Comparison of ENCODE assay signal across 17 cellular contexts in genomic region chrX:122622800-122623199, GRCh38.
DNase-seq lines count a peak whose midpoint lies in the region; ATAC-seq, FAIRE-seq and TF ChIP-seq lines count a peak whose summit lies in the region.
"Had no signal": no experiment of that assay in that cellular context is flagged by ENCODE, and none has a peak within 500 bp of the region (broad histone marks: within the 10 kb centered on the region; RNA-seq: fewer than 3 reads in every experiment).

No MANE protein-coding gene starts in this region.

- H3K27ac Mint-ChIP-seq in astrocyte (ENCODE audit: unreplicated experiment) = no peak overlapping the region
- no peak overlapping the region for H3K27ac Mint-ChIP-seq in osteocyte (ENCODE audit: unreplicated experiment)
- H3K27ac Mint-ChIP-seq: GM23338 had no signal

- H3K4me1 Mint-ChIP-seq in astrocyte (ENCODE audit: low read depth, unreplicated experiment) = peaks cover 15% of the 10 kb centered on the region
- H3K4me1 Mint-ChIP-seq in osteocyte (ENCODE audit: unreplicated experiment) = no peaks in the 10 kb centered on the region

- peak; percentile 74 for ATAC-seq in mucosa of descending colon
- ATAC-seq: GM23338 had no signal

- H3K4me1 ChIP-seq in astrocyte (ENCODE audit: insufficient read depth, low read length) (peaks cover 12% of the 10 kb centered on the region), mucosa of descending colon (ENCODE audit: low read depth) (no peaks in the 10 kb centered on the region)
- H3K4me1 ChIP-seq: SJSA1 had no signal

- peak; percentile 41 for FAIRE-seq in astrocyte (lab: Jason Lieb, UNC)
- FAIRE-seq: GM12892, HTR-8/SVneo had no signal

- H3K4me3 ChIP-seq in astrocyte (ENCODE audit: insufficient read depth, low read depth, low read length) (no peak overlapping the region), mucosa of descending colon (no peak overlapping the region)
- H3K4me3 ChIP-seq: GM23338, PC-9, SJSA1 had no signal

- intact Hi-C loops in mucosa of descending colon (cut with DNase I, micrococcal nuclease) = no loop called here

- no peaks in the 10 kb centered on the region for H4K20me1 ChIP-seq in astrocyte (ENCODE audit: insufficient read depth, low read length)

- no peaks in the 10 kb centered on the region for H3K79me2 ChIP-seq in astrocyte (ENCODE audit: insufficient read depth, low read length)

- no peaks in the 10 kb centered on the region for H3K27me3 ChIP-seq in astrocyte (ENCODE audit: insufficient read depth, low read length)
- H3K27me3 ChIP-seq: SJSA1 had no signal

- no peak overlapping the region for H3K27ac ChIP-seq in astrocyte (ENCODE audit: low read depth, low read length)
- H3K27ac ChIP-seq: C4-2B, HL-60, PC-9, SJSA1 had no signal

- no peaks in the 10 kb centered on the region for H3K9me3 ChIP-seq in astrocyte (ENCODE audit: insufficient read depth, low read depth, low read length)
- no peaks in the 10 kb centered on the region for H3K9me3 ChIP-seq in mucosa of descending colon
- H3K9me3 ChIP-seq: SJSA1 had no signal

- H3K36me3 Mint-ChIP-seq in astrocyte (ENCODE audit: low read depth, unreplicated experiment) (no peaks in the 10 kb centered on the region), osteocyte (ENCODE audit: unreplicated experiment) (no peaks in the 10 kb centered on the region)

- H3K9ac ChIP-seq in astrocyte (ENCODE audit: low read length) = no peak overlapping the region

- H3K4me2 ChIP-seq in astrocyte (ENCODE audit: low read length) = no peak overlapping the region
- H3K4me2 ChIP-seq: GM23338, PC-9 had no signal

- H3K9me3 Mint-ChIP-seq in astrocyte (ENCODE audit: unreplicated experiment) (peaks cover 4% of the 10 kb centered on the region), osteocyte (ENCODE audit: unreplicated experiment) (peaks cover 28% of the 10 kb centered on the region)
- H3K9me3 Mint-ChIP-seq: GM23338 had no signal

- H3K27me3 Mint-ChIP-seq in astrocyte (ENCODE audit: low read depth, unreplicated experiment) (no peaks in the 10 kb centered on the region), osteocyte (ENCODE audit: unreplicated experiment) (no peaks in the 10 kb centered on the region)

- DNase-seq in DMS153 (lab: John Stamatoyannopoulos, UW) = peak; percentile 70
- DNase-seq in NCI-H1105 (lab: John Stamatoyannopoulos, UW) = peak; percentile 27
- peak; percentile 26 for DNase-seq in astrocyte (ENCODE audit: low read depth)
- peak in 1 of 3 donors; percentile 10 for DNase-seq in mucosa of descending colon
- DNase-seq in osteocyte (ENCODE audit: extremely low spot score, unreplicated experiment) = no peak
- DNase-seq in activated effector memory CD4-positive, alpha-beta T cell treated with Interleukin-2 at 50 U/mL for 16 hours = no peak
- DNase-seq in NCI-H524 treated with DMSO at 0.1 percent for 48 hours (lab: John Stamatoyannopoulos, UW) = no peak
- no peak for DNase-seq in cortex of kidney (lab: John Stamatoyannopoulos, UW)
- DNase-seq: GF-D8, NCI-H146, PC-9 had no signal

- H2AFZ ChIP-seq in astrocyte (ENCODE audit: low read depth, low read length) = no peak overlapping the region
- H2AFZ ChIP-seq: GM23338, PC-9 had no signal

- TF ChIP-seq CTCF in astrocyte (IDR thresholded peaks at IDR 0.05; ENCODE audit: insufficient read depth, low read depth, low read length) (no peak), mucosa of descending colon (IDR thresholded peaks at IDR 0.05) (no peak), osteocyte (IDR thresholded peaks at IDR 0.05) (no peak)

- H3K4me3 Mint-ChIP-seq in astrocyte (ENCODE audit: unreplicated experiment) (no peak overlapping the region), osteocyte (ENCODE audit: unreplicated experiment) (no peak overlapping the region)
- H3K4me3 Mint-ChIP-seq: GM23338 had no signal

- no peaks in the 10 kb centered on the region for H3K36me3 ChIP-seq in astrocyte (ENCODE audit: insufficient read depth, low read length)
- no peaks in the 10 kb centered on the region for H3K36me3 ChIP-seq in mucosa of descending colon (ENCODE audit: low read depth)
- H3K36me3 ChIP-seq: SJSA1 had no signal

Comparison
In these comparisons a context has a peak if more than half of its experiments do, and no peak if none do; other contexts are left out.
1. DNase-seq: peak in DMS153 (single experiment), NCI-H1105 (single experiment) and astrocyte (single experiment); none in osteocyte (single experiment), activated effector memory CD4-positive, alpha-beta T cell treated with Interleukin-2 at 50 U/mL for 16 hours (single experiment), NCI-H524 treated with DMSO at 0.1 percent for 48 hours (single experiment) and cortex of kidney (single experiment).